Comparison of ENCODE assay signal across 8 cellular contexts in genomic region chr16:85759631-85760419, GRCh38. TPM values are rescaled to one million over a fixed set of nuclear protein-coding genes. Genes with fewer than 3 reads are reported as not detected.
DNase-seq lines count a peak whose midpoint lies in the region; ATAC-seq and TF ChIP-seq lines count a peak whose summit lies in the region.

No MANE protein-coding gene starts in this region.

- no peaks in the 10 kb centered on the region for H3K36me3 Mint-ChIP-seq in glutamatergic neuron (ENCODE audit: unreplicated experiment)

- H3K27ac Mint-ChIP-seq in glutamatergic neuron (ENCODE audit: unreplicated experiment), result no peak overlapping the region

- DNase-seq in AG09319 (ENCODE audit: extremely low read depth, low read depth) (no peak), GM20000 (ENCODE audit: low spot score) (peak; percentile 66), glutamatergic neuron (no peak)

- peaks cover 3% of the 10 kb centered on the region for H3K27me3 Mint-ChIP-seq in glutamatergic neuron (ENCODE audit: unreplicated experiment)

- ATAC-seq in SK-N-SH treated with all-trans-retinoic acid at 6 μM for 48 hours, result peak; percentile 62
- ATAC-seq in HG03521 (IDR thresholded peaks at IDR 0.05; ENCODE audit: unreplicated experiment), result no peak
- no peak for ATAC-seq in HG02938 (IDR thresholded peaks at IDR 0.05; ENCODE audit: unreplicated experiment)
- no peak for ATAC-seq in GM21381 (IDR thresholded peaks at IDR 0.05; ENCODE audit: unreplicated experiment)
- ATAC-seq in HG02885 (IDR thresholded peaks at IDR 0.05; ENCODE audit: poor library complexity, unreplicated experiment), result no peak

- H3K4me1 Mint-ChIP-seq in glutamatergic neuron (ENCODE audit: low read depth, unreplicated experiment), result peaks cover 1% of the 10 kb centered on the region

- peaks cover 1% of the 10 kb centered on the region for H3K9me3 Mint-ChIP-seq in glutamatergic neuron (ENCODE audit: unreplicated experiment)

- H3K4me3 Mint-ChIP-seq in glutamatergic neuron (ENCODE audit: unreplicated experiment), result no peak overlapping the region

- peak; percentile 26 for TF ChIP-seq CTCF in AG09319 (IDR thresholded peaks at IDR 0.05; ENCODE audit: low read depth, low read length)
- TF ChIP-seq CTCF in GM20000 (IDR thresholded peaks at IDR 0.05; ENCODE audit: extremely low read depth, missing control alignments), result peak; percentile 79
- TF ChIP-seq CTCF in glutamatergic neuron (IDR thresholded peaks at IDR 0.05; ENCODE audit: partially characterized antibody, unreplicated experiment), result peak; percentile 28

TF ChIP-seq in SK-N-SH treated with all-trans-retinoic acid at 6 μM for 48 hours, 23 proteins besides CTCF, POLR2A, EP300 and RAD21:
- TF ChIP-seq PATZ1 (CRISPR knock-in tag; IDR thresholded peaks at IDR 0.05; ENCODE audit: borderline replicate concordance), result no peak
- no peak for TF ChIP-seq BACH2 (CRISPR knock-in tag; IDR thresholded peaks at IDR 0.05; ENCODE audit: borderline replicate concordance)

RNA-seq across cellular contexts. Expression of gene C16orf74, which starts 8.9 kb away (rescaled TPM):
- 2.6 TPM for total RNA-seq in glutamatergic neuron (ENCODE audit: unreplicated experiment)

RNA-seq across cellular contexts. Expression of gene EMC8, which starts 39.5 kb away (rescaled TPM):
- total RNA-seq in glutamatergic neuron (ENCODE audit: unreplicated experiment), result 34.2 TPM

RNA-seq across cellular contexts. Expression of gene COX4I1, which starts 39.7 kb away (rescaled TPM):
- 544 TPM for total RNA-seq in glutamatergic neuron (ENCODE audit: unreplicated experiment)

Comparison
In these comparisons a context has a peak if more than half of its experiments do, and no peak if none do; other contexts are left out.
1. CTCF ChIP-seq: peak in every context shown above with its lines; median percentile 79 in GM20000; 28 in glutamatergic neuron; 26 in AG09319.